In the genomic region with DNA sequence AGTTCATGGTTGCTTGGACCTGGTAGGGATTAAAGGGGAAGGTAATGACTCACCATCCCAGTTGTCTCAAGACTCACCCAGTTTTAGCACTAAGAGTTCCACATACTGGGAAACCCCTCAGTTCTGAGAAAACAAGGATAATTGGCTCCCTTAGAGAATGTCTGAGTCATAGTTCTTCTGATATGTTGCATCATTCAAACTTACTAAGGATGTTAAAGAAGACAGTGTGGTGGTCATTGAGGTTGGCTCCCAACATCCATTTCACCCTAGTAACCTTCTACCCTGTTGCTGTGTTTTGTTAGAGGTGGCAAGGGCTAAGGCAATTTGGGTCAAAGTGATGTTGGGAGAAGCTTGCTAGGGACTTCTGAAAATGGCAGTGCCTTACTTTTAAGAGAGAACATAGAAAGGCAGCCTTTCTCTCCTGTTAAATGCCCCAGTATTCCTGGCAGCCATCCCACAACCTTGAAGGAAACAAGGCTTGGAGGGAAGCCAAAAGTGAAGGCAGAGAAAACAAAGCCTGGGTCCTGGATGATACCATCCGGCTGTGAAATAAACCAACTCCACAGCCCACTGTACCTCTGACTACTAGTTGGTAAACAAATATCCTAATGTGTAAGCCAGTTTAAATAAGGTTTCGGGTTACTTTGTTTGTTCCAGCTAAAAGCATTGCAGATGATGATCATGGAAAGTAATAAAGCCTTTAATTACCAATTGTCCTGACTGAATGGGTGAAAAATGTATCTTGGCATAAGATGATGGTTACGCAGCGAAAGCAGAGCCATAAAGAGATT, we compare ENCODE assay signal across 8 cellular contexts.
DNase-seq lines count a peak whose midpoint lies in the region; ATAC-seq and TF ChIP-seq lines count a peak whose summit lies in the region.

No MANE protein-coding gene starts in this region.

- no peaks in the 10 kb centered on the region for H3K79me2 ChIP-seq in GM23338 (replicated peaks; ENCODE audit: insufficient read depth)

- H4K20me1 ChIP-seq in GM23338 (replicated peaks; ENCODE audit: insufficient read depth), result no peaks in the 10 kb centered on the region

- intact Hi-C loops in activated CD4-positive, alpha-beta T cell treated with anti-CD3 and anti-CD28 coated beads, Interleukin-2, amount 10 ng/mL, durations not matched to agents 24 days and 14 days (cut with micrococcal nuclease), result no loop called here

- 0 out of 2 replicates have a peak overlapping the region, but pooled peaks have one; percentile 40 for H3K27ac Mint-ChIP-seq in GM23338
- peak overlapping the region; percentile 74 for H3K27ac Mint-ChIP-seq in endodermal cell
- no peak overlapping the region for H3K27ac Mint-ChIP-seq in activated CD4-positive, alpha-beta T cell treated with anti-CD3 and anti-CD28 coated beads, Interleukin-2, amount 10 ng/mL, durations not matched to agents 24 days and 14 days

- H3K27me3 ChIP-seq in GM23338 (ENCODE audit: insufficient read depth) (no peaks in the 10 kb centered on the region), endodermal cell (ENCODE audit: control insufficient read depth, insufficient read depth, low read length, poor library complexity, severe bottlenecking) (no peaks in the 10 kb centered on the region)

- H3K9me3 ChIP-seq in endodermal cell (ENCODE audit: control insufficient read depth, low read length), result no peaks in the 10 kb centered on the region

- 0 out of 2 replicates have a peak, but pooled peaks cover 3% of the 10 kb centered on the region for H3K9me2 ChIP-seq in GM23338 (ENCODE audit: insufficient read depth)

- no peaks in the 10 kb centered on the region for H3K36me3 Mint-ChIP-seq in GM23338 (ENCODE audit: low read depth)
- H3K36me3 Mint-ChIP-seq in endodermal cell (ENCODE audit: low read depth), result no peaks in the 10 kb centered on the region
- H3K36me3 Mint-ChIP-seq in activated CD4-positive, alpha-beta T cell treated with anti-CD3 and anti-CD28 coated beads, Interleukin-2, amount 10 ng/mL, durations not matched to agents 24 days and 14 days (ENCODE audit: low read depth), result no peaks in the 10 kb centered on the region

- no peaks in the 10 kb centered on the region for H3K9me3 Mint-ChIP-seq in GM23338
- no peaks in the 10 kb centered on the region for H3K9me3 Mint-ChIP-seq in endodermal cell
- H3K9me3 Mint-ChIP-seq in activated CD4-positive, alpha-beta T cell treated with anti-CD3 and anti-CD28 coated beads, Interleukin-2, amount 10 ng/mL, durations not matched to agents 24 days and 14 days, result no peaks in the 10 kb centered on the region

- H3F3A ChIP-seq in GM23338 (replicated peaks; ENCODE audit: low read depth), result no peaks in the 10 kb centered on the region

- no peak overlapping the region for H3K4me2 ChIP-seq in GM23338

- TF ChIP-seq CTCF in GM23338 (conservative IDR thresholded peaks at IDR 0.05; ENCODE audit: low read depth in 2 of 2), result no peak
- TF ChIP-seq CTCF in endodermal cell (conservative IDR thresholded peaks at IDR 0.05), result no peak

- no peak overlapping the region for H3K4me3 Mint-ChIP-seq in GM23338
- H3K4me3 Mint-ChIP-seq in endodermal cell, result no peak overlapping the region
- no peak overlapping the region for H3K4me3 Mint-ChIP-seq in activated CD4-positive, alpha-beta T cell treated with anti-CD3 and anti-CD28 coated beads, Interleukin-2, amount 10 ng/mL, durations not matched to agents 24 days and 14 days

- H3K27me3 Mint-ChIP-seq in GM23338 (ENCODE audit: insufficient read depth, low read depth, poor library complexity) (no peaks in the 10 kb centered on the region), endodermal cell (ENCODE audit: insufficient read depth) (no peaks in the 10 kb centered on the region)
- H3K27me3 Mint-ChIP-seq in activated CD4-positive, alpha-beta T cell treated with anti-CD3 and anti-CD28 coated beads, Interleukin-2, amount 10 ng/mL, durations not matched to agents 24 days and 14 days, result no peaks in the 10 kb centered on the region

- ATAC-seq in GM23338 (no peak), GM21367 (IDR thresholded peaks at IDR 0.05; ENCODE audit: unreplicated experiment) (no peak), HG03025 (IDR thresholded peaks at IDR 0.05; ENCODE audit: low FRiP score, unreplicated experiment) (no peak)

- H3K9ac ChIP-seq in endodermal cell (ENCODE audit: extremely low read depth, low read length, poor library complexity, severe bottlenecking), result no peak overlapping the region

- 89 to 100% methylated on average over 2 to 4 of the region's 4 CpGs for WGBS in endodermal cell (ENCODE audit: insufficient coverage in 1 of 2, insufficient read length in 1 of 2), 2 experiments

- H3K36me3 ChIP-seq in GM23338 (ENCODE audit: insufficient read depth), result no peaks in the 10 kb centered on the region
- H3K36me3 ChIP-seq in endodermal cell (ENCODE audit: control insufficient read depth, insufficient read depth, low read length), result no peaks in the 10 kb centered on the region

- no peaks in the 10 kb centered on the region for H3K4me1 ChIP-seq in GM23338 (ENCODE audit: insufficient read depth)
- peaks cover 14% of the 10 kb centered on the region for H3K4me1 ChIP-seq in endodermal cell (ENCODE audit: control insufficient read depth, insufficient read depth, low read length)

- H3K27ac ChIP-seq in GM23338 (ENCODE audit: low read depth), result no peak overlapping the region
- H3K27ac ChIP-seq in endodermal cell (ENCODE audit: low read depth, low read length), result no peak overlapping the region

- H3K4me3 ChIP-seq in GM23338 (no peak overlapping the region), endodermal cell (ENCODE audit: low read length) (no peak overlapping the region)

- DNase-seq in GM23338 (ENCODE audit: low spot score) (no peak), NCI-H2227 treated with DMSO at 0.1 percent for 48 hours (lab: John Stamatoyannopoulos, UW) (peak; percentile 82), endodermal cell (no peak), myocyte (ENCODE audit: low read depth) (peak; percentile 86)
- no peak for DNase-seq in activated CD4-positive, alpha-beta T cell treated with anti-CD3 and anti-CD28 coated beads, Interleukin-2, amount 10 ng/mL, durations not matched to agents 24 days and 14 days
- no peak for DNase-seq in central memory CD4-positive, alpha-beta T cell

- H3K4me1 Mint-ChIP-seq in GM23338 (peaks cover 5% of the 10 kb centered on the region; the same call in 2 of the 3 replicates), endodermal cell (peaks cover 20% of the 10 kb centered on the region)
- H3K4me1 Mint-ChIP-seq in activated CD4-positive, alpha-beta T cell treated with anti-CD3 and anti-CD28 coated beads, Interleukin-2, amount 10 ng/mL, durations not matched to agents 24 days and 14 days, result no peaks in the 10 kb centered on the region

- peak overlapping the region; percentile 44; the same call in 1 of the 2 replicates for H2AFZ ChIP-seq in GM23338

TF ChIP-seq in GM23338, 12 proteins besides CTCF, POLR2A, EP300 and RAD21 (continues in another document):
- no peak for TF ChIP-seq ZNF462 (CRISPR knock-in tag; IDR thresholded peaks at IDR 0.05)

Comparison
In these comparisons a context has a peak if more than half of its experiments do, and no peak if none do; other contexts are left out.
1. DNase-seq: peak in NCI-H2227 treated with DMSO at 0.1 percent for 48 hours (single experiment) and myocyte (single experiment); none in GM23338 (single experiment), endodermal cell (single experiment), activated CD4-positive, alpha-beta T cell treated with anti-CD3 and anti-CD28 coated beads, Interleukin-2, amount 10 ng/mL, durations not matched to agents 24 days and 14 days (single experiment) and central memory CD4-positive, alpha-beta T cell (single experiment).